ENCODE assay signal across 15 cellular contexts in genomic region chr5:42242829-42243485, GRCh38.
"Had no signal": no experiment of that assay in that cellular context is flagged by ENCODE, and none has a peak within 500 bp of the region (broad histone marks: within the 10 kb centered on the region; RNA-seq: fewer than 3 reads in every experiment).

No MANE protein-coding gene starts in this region.

- H3K9me3 ChIP-seq: neutrophil, upper lobe of left lung had no signal

- H3K27ac ChIP-seq: coronary artery, neutrophil, upper lobe of left lung had no signal

- H3K4me3 ChIP-seq: coronary artery, upper lobe of left lung had no signal

- H3K4me1 ChIP-seq: upper lobe of left lung had no signal

- H3K27me3 ChIP-seq: neutrophil, upper lobe of left lung had no signal

- H3K36me3 ChIP-seq: neutrophil, upper lobe of left lung had no signal

- DNase-seq: activated CD4-positive, alpha-beta T cell treated with anti-CD3 and anti-CD28 coated beads, Interleukin-2, amount 10 ng/mL, durations not matched to agents 7 days and 5 days; activated CD8-positive, alpha-beta memory T cell treated with anti-CD3 and anti-CD28 coated beads for 24 hours; activated gamma-delta T cell treated with Interleukin-2 at 50 U/mL for 16 hours; amygdala; foreskin fibroblast; head of caudate nucleus; left cardiac atrium; naive B cell; retina; small intestine; stimulated activated CD4-positive, alpha-beta T cell treated with anti-CD3 and anti-CD28 coated beads, Interleukin-4, amount 100 ng/mL, for 24 hours; stimulated activated naive CD4-positive, alpha-beta T cell; upper lobe of left lung had no signal
